In genomic region chrX:9204560-9204959, GRCh38 we compare ENCODE assay signal across 21 cellular contexts.
A peak's percentile ranks its signal among the peaks of the same experiment; 100 is the strongest.
DNase-seq lines count a peak whose midpoint lies in the region; ATAC-seq and TF ChIP-seq lines count a peak whose summit lies in the region.
"Had no signal": no experiment of that assay in that cellular context is flagged by ENCODE, and none has a peak within 500 bp of the region (broad histone marks: within the 10 kb centered on the region; RNA-seq: fewer than 3 reads in every experiment).

No MANE protein-coding gene starts in this region.

- BruUV-seq in IMR-90 (replicated peaks; lab: Mats Ljungman, UMichigan), result no TSS peak

- no peaks in the 10 kb centered on the region for H4K20me1 ChIP-seq in IMR-90 (ENCODE audit: insufficient read depth, low read length)

- TF ChIP-seq CTCF in IMR-90 (conservative IDR thresholded peaks at IDR 0.05; ENCODE audit: low read depth, low read length), result no peak
- TF ChIP-seq CTCF in upper lobe of left lung (IDR thresholded peaks at IDR 0.05), result no peak

- H3K36me3 ChIP-seq in IMR-90 (ENCODE audit: control insufficient read depth, insufficient read depth, low read length), result no peaks in the 10 kb centered on the region
- no peaks in the 10 kb centered on the region for H3K36me3 ChIP-seq in upper lobe of left lung
- H3K36me3 ChIP-seq: heart left ventricle, right lobe of liver had no signal

- no peak overlapping the region; the same call in 1 of the 2 replicates for H3K18ac ChIP-seq in IMR-90 (ENCODE audit: low read depth, low read length)

- no peak overlapping the region for H2BK5ac ChIP-seq in IMR-90 (ENCODE audit: low read depth, low read length, poor library complexity, severe bottlenecking)

- H3K27ac ChIP-seq in IMR-90 (ENCODE audit: insufficient read depth, low read length), result no peak overlapping the region
- H3K27ac ChIP-seq in upper lobe of left lung, result no peak overlapping the region
- H3K27ac ChIP-seq: heart left ventricle, PC-9, right lobe of liver had no signal

- no peak overlapping the region for H4K5ac ChIP-seq in IMR-90 (ENCODE audit: low read depth, low read length)

- intact Hi-C loops in IMR-90 (cut with micrococcal nuclease), result no loop called here

- H3K27me3 ChIP-seq in IMR-90 (ENCODE audit: control insufficient read depth, insufficient read depth, low read length) (no peaks in the 10 kb centered on the region), upper lobe of left lung (no peaks in the 10 kb centered on the region)
- H3K27me3 ChIP-seq: right lobe of liver had no signal

- no peaks in the 10 kb centered on the region for H3K79me1 ChIP-seq in IMR-90 (ENCODE audit: low read depth in 1 of 2, low read length in 2 of 2)

- H3K4me1 Mint-ChIP-seq in immature natural killer cell, result peaks cover 39 to 46% of the 10 kb centered on the region in 2 donors

- no peak for TF ChIP-seq RAD21 in IMR-90 (IDR thresholded peaks at IDR 0.05; ENCODE audit: low read length)

- peak overlapping the region; percentile 57 to 87 (median 69) for H3K4me3 Mint-ChIP-seq in immature natural killer cell
- H3K4me3 Mint-ChIP-seq: activated naive CD8-positive, alpha-beta T cell; CD4-positive, alpha-beta T cell; stimulated activated memory B cell treated with anti-CD40 and anti-IgM and Interleukin-4, amounts not matched to agents 10 μg/mL and 1 μg/mL and 100 μg/mL, for 72 hours had no signal

- 0 out of 2 replicates have a peak, but pooled peaks have one; percentile 35 for ATAC-seq in IMR-90 (ENCODE audit: low read depth)
- ATAC-seq in upper lobe of left lung (ENCODE audit: low FRiP score in 2 of 2), result no peak
- ATAC-seq in GM18861 (IDR thresholded peaks at IDR 0.05; ENCODE audit: unreplicated experiment), result no peak
- ATAC-seq: heart left ventricle; stimulated activated memory B cell treated with anti-CD40 and anti-IgM and Interleukin-4, amounts not matched to agents 10 μg/mL and 1 μg/mL and 100 μg/mL, for 72 hours had no signal

- no peak for TF ChIP-seq EP300 in upper lobe of left lung (IDR thresholded peaks at IDR 0.05)

- H3K9me3 ChIP-seq in IMR-90 (ENCODE audit: control insufficient read depth, insufficient read depth, low read length) (no peaks in the 10 kb centered on the region), upper lobe of left lung (no peaks in the 10 kb centered on the region)
- H3K9me3 ChIP-seq: heart left ventricle, right lobe of liver had no signal

- H3K4me1 ChIP-seq in IMR-90 (ENCODE audit: control insufficient read depth, insufficient read depth, low read length), result no peaks in the 10 kb centered on the region
- no peaks in the 10 kb centered on the region for H3K4me1 ChIP-seq in upper lobe of left lung
- H3K4me1 ChIP-seq: heart left ventricle, right lobe of liver had no signal

- no peak overlapping the region for H4K91ac ChIP-seq in IMR-90 (ENCODE audit: insufficient read depth, low read depth, low read length)

- peaks cover 1 to 9% (median 3%) of the 10 kb centered on the region in 3 donors for H3K27me3 Mint-ChIP-seq in immature natural killer cell (ENCODE audit: low read depth in 3 of 3)
- H3K27me3 Mint-ChIP-seq: activated naive CD8-positive, alpha-beta T cell; CD4-positive, alpha-beta T cell; stimulated activated memory B cell treated with anti-CD40 and anti-IgM and Interleukin-4, amounts not matched to agents 10 μg/mL and 1 μg/mL and 100 μg/mL, for 72 hours had no signal

- no peak overlapping the region for H2BK20ac ChIP-seq in IMR-90 (ENCODE audit: low read depth, low read length)

- H2AFZ ChIP-seq in IMR-90 (replicated peaks; ENCODE audit: low read length, poor library complexity), result no peak overlapping the region
- H2AFZ ChIP-seq: PC-9 had no signal

- in situ Hi-C loops in IMR-90 (cut with MboI; ENCODE audit: low sequenced_read_pairs), result no loop called here

- TF ChIP-seq POLR2A in IMR-90 (IDR thresholded peaks at IDR 0.05; ENCODE audit: low read depth, low read length) (no peak), upper lobe of left lung (IDR thresholded peaks at IDR 0.05) (no peak)

- H2AK9ac ChIP-seq in IMR-90 (replicated peaks; ENCODE audit: low read depth, low read length, poor library complexity), result no peak overlapping the region

- no peak overlapping the region for H2AK5ac ChIP-seq in IMR-90 (ENCODE audit: low read depth, low read length)

- CTCF ChIA-PET in IMR-90 (lab: Yijun Ruan, JAX), result interaction anchor here (0.7 kb wide), 1 partner anchor 1800 kb away, joined by 5 read pairs; no protein-coding TSS in a partner anchor

- no peak overlapping the region for H3K4me3 ChIP-seq in IMR-90 (ENCODE audit: insufficient read depth, low read depth, low read length)
- H3K4me3 ChIP-seq in upper lobe of left lung, result no peak overlapping the region
- H3K4me3 ChIP-seq: heart left ventricle, PC-9, right lobe of liver had no signal

- WGBS in IMR-90 (ENCODE audit: extremely low coverage in 2 of 2, insufficient read length in 1 of 2), 2 experiments, result 100% methylated on average over 1 of the region's 4 CpGs; no CpG with 5 or more reads in 1 of the 2 experiments
- WGBS in upper lobe of left lung, 2 donors, result 75 to 80% methylated on average over 4 of the region's 4 CpGs

- no peak overlapping the region for H4K8ac ChIP-seq in IMR-90 (ENCODE audit: low read depth in 2 of 2, low read length in 2 of 2)

- no peaks in the 10 kb centered on the region for H3K36me3 Mint-ChIP-seq in immature natural killer cell
- H3K36me3 Mint-ChIP-seq: activated naive CD8-positive, alpha-beta T cell; stimulated activated memory B cell treated with anti-CD40 and anti-IgM and Interleukin-4, amounts not matched to agents 10 μg/mL and 1 μg/mL and 100 μg/mL, for 72 hours had no signal

- H3K4ac ChIP-seq in IMR-90 (ENCODE audit: low read depth, low read length), result no peak overlapping the region

- H2BK120ac ChIP-seq in IMR-90 (ENCODE audit: low read depth, low read length), result no peak overlapping the region

- no peaks in the 10 kb centered on the region for H3K9me3 Mint-ChIP-seq in immature natural killer cell
- H3K9me3 Mint-ChIP-seq: CD4-positive, alpha-beta T cell; stimulated activated memory B cell treated with anti-CD40 and anti-IgM and Interleukin-4, amounts not matched to agents 10 μg/mL and 1 μg/mL and 100 μg/mL, for 72 hours had no signal

- dilution Hi-C loops in IMR-90 (cut with HindIII; ENCODE audit: low sequenced_read_pairs, unreplicated experiment), result no loop called here

- no peaks in the 10 kb centered on the region for H3K9me1 ChIP-seq in IMR-90 (ENCODE audit: insufficient read depth, low read length)

- H2BK15ac ChIP-seq in IMR-90 (ENCODE audit: low read depth, low read length), result no peak overlapping the region

- H3K56ac ChIP-seq in IMR-90 (ENCODE audit: extremely low read depth, insufficient read depth, low read length), result no peak overlapping the region

- POLR2A ChIA-PET in IMR-90 (lab: Charles Lee; ENCODE audit: unreplicated experiment), result no interaction called here

- no peak overlapping the region for H3K23ac ChIP-seq in IMR-90 (ENCODE audit: low read depth, low read length)

- peak overlapping the region; percentile 79 to 95 (median 90) for H3K27ac Mint-ChIP-seq in immature natural killer cell
- H3K27ac Mint-ChIP-seq: activated naive CD8-positive, alpha-beta T cell; CD4-positive, alpha-beta T cell; stimulated activated memory B cell treated with anti-CD40 and anti-IgM and Interleukin-4, amounts not matched to agents 10 μg/mL and 1 μg/mL and 100 μg/mL, for 72 hours had no signal

- no peak overlapping the region for H3K9ac ChIP-seq in IMR-90 (ENCODE audit: low read depth, low read length)

- H3K4me2 ChIP-seq in IMR-90 (ENCODE audit: low read depth, low read length), result no peak overlapping the region
- H3K4me2 ChIP-seq: PC-9 had no signal

- no peak overlapping the region for H3K14ac ChIP-seq in IMR-90 (replicated peaks; ENCODE audit: low read depth, low read length)

- peak; percentile 55 for DNase-seq in IMR-90
- DNase-seq in amniotic epithelial cell (ENCODE audit: low read depth), result peak; percentile 56
- DNase-seq in immature natural killer cell, result no peak
- DNase-seq in stromal cell of bone marrow (ENCODE audit: low read depth), result peak; percentile 2
- no peak for DNase-seq in upper lobe of left lung
- DNase-seq in NCI-H1694 treated with DMSO at 0.1 percent for 48 hours (lab: John Stamatoyannopoulos, UW), result no peak
- DNase-seq: activated CD4-positive, alpha-beta T cell treated with anti-CD3 and anti-CD28 coated beads for 4 hours; activated effector memory CD4-positive, alpha-beta T cell treated with Interleukin-2 at 50 U/mL for 16 hours; activated T-cell treated with anti-CD3 and anti-CD28 coated beads for 4 hours; CD4-positive, alpha-beta T cell; heart left ventricle; MV-4-11; NCI-H146; NCI-H524; PC-9; right lobe of liver; SHP77 treated with DMSO at 0.1 percent for 48 hours; stimulated activated CD4-positive, alpha-beta T cell treated with anti-CD3 and anti-CD28 coated beads, Interleukin-4, amount 100 ng/mL, for 24 hours had no signal

TF ChIP-seq in IMR-90, 13 proteins besides CTCF, POLR2A, EP300 and RAD21:
- TF ChIP-seq MXI1 (IDR thresholded peaks at IDR 0.05; ENCODE audit: borderline replicate concordance, low read depth, low read length) (no peak), USF2 (IDR thresholded peaks at IDR 0.05; ENCODE audit: low read depth, low read length) (no peak), CEBPB (IDR thresholded peaks at IDR 0.05; ENCODE audit: low read depth, low read length) (no peak; the same call in 1 of the 2 replicates), NFE2L2 (IDR thresholded peaks at IDR 0.05; ENCODE audit: low read depth, low read length) (no peak), ELK1 (IDR thresholded peaks at IDR 0.05; ENCODE audit: borderline replicate concordance, low read depth, low read length) (no peak)
TF ChIP-seq in IMR-90: peak in this region for 0.

Comparison
In these comparisons a context has a peak if more than half of its experiments do, and no peak if none do; other contexts are left out.
1. DNase-seq: peak in IMR-90 (single experiment), amniotic epithelial cell (single experiment) and stromal cell of bone marrow (single experiment); none in immature natural killer cell (0 of 3), upper lobe of left lung (0 of 2) and NCI-H1694 treated with DMSO at 0.1 percent for 48 hours (single experiment).